10 cellular contexts compared by ENCODE assay signal in the genomic region with DNA sequence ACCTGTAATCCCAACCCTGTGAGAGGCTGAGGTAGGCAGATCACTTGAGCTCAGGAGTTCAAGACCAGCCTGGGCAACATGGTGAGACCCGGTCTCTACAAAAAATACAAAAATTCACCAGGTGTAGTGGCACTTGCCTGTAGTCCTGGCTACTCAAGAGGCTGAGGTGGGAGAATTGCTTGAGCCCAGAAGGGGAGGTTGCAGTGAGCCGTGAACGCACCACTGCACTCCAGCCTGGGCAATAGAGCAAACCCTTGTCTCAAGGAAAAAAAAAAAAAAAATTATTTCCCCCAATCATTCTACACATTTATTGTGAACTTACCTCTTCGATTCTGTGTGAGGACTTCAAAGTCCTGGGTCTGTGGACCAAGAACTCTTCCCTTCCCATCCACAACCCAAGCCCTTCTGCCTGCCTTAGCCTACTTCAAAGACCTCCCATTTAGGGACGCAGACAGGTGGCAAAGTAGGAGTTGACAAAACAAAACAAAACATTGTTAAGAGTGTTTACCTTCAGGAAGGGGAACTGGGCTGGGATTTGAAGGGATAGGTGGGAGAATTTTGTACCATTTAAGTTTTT. TPM values are rescaled to one million over a fixed set of nuclear protein-coding genes. Genes with fewer than 3 reads are reported as not detected.
A peak's percentile ranks its signal among the peaks of the same experiment; 100 is the strongest.
DNase-seq lines count a peak whose midpoint lies in the region; ATAC-seq and TF ChIP-seq lines count a peak whose summit lies in the region.
"Had no signal": no experiment of that assay in that cellular context is flagged by ENCODE, and none has a peak within 500 bp of the region (broad histone marks: within the 10 kb centered on the region; RNA-seq: fewer than 3 reads in every experiment).

No MANE protein-coding gene starts in this region.

- no peaks in the 10 kb centered on the region for H3K27me3 Mint-ChIP-seq in naive B cell

- no peak for ATAC-seq in left cardiac atrium
- ATAC-seq in naive B cell (ENCODE audit: low read depth in 2 of 2) = no peak
- ATAC-seq in GM18873 (IDR thresholded peaks at IDR 0.05; ENCODE audit: low FRiP score, unreplicated experiment) = no peak

- intact Hi-C loops in left cardiac atrium (cut with DNase I) (no loop called here), vagina (cut with DNase I) (loop anchor here (5.0 kb wide), 1 partner anchor 43 kb away; no protein-coding TSS in a partner anchor)

- no peaks in the 10 kb centered on the region for H3K36me3 ChIP-seq in cardiac muscle cell
- H3K36me3 ChIP-seq in ectodermal cell (ENCODE audit: control insufficient read depth, insufficient read depth, low read length) = no peaks in the 10 kb centered on the region
- H3K36me3 ChIP-seq in vagina = no peaks in the 10 kb centered on the region

- no peaks in the 10 kb centered on the region for H3K36me3 Mint-ChIP-seq in naive B cell

- peak overlapping the region; percentile 47 to 91 (median 70) for H3K4me3 Mint-ChIP-seq in naive B cell

- no peak for DNase-seq in cardiac muscle cell (ENCODE audit: low read depth in 1 of 2, low spot score in 1 of 2)
- no peak for DNase-seq in left cardiac atrium
- no peak for DNase-seq in naive B cell
- DNase-seq in vagina (ENCODE audit: extremely low spot score in 2 of 2) = no peak
- no peak for DNase-seq in NCI-H2227 treated with DMSO at 0.1 percent for 48 hours (lab: John Stamatoyannopoulos, UW)
- no peak for DNase-seq in effector CD4-positive, alpha-beta T cell
- DNase-seq: NCI-H1694 treated with DMSO at 0.1 percent for 48 hours; stimulated activated CD4-positive, alpha-beta T cell treated with anti-CD3 and anti-CD28 coated beads, Interleukin-4, amount 100 ng/mL, for 24 hours had no signal

- no peaks in the 10 kb centered on the region for H3K9me3 Mint-ChIP-seq in naive B cell

- no peak for TF ChIP-seq POLR2A in vagina (IDR thresholded peaks at IDR 0.05)

- H3K4me1 Mint-ChIP-seq in naive B cell = peaks cover 26 to 38% (median 33%) of the 10 kb centered on the region in 3 donors

- no peak overlapping the region for H3K4me3 ChIP-seq in cardiac muscle cell
- no peak overlapping the region for H3K4me3 ChIP-seq in ectodermal cell (ENCODE audit: insufficient read depth, low read depth, low read length)
- H3K4me3 ChIP-seq in vagina = peak overlapping the region in 1 of 2 donors; percentile 8

- 91 to 95% methylated on average over 5 of the region's 5 CpGs for WGBS in ectodermal cell, 2 experiments

- no peaks in the 10 kb centered on the region for H3K27me3 ChIP-seq in cardiac muscle cell
- H3K27me3 ChIP-seq in ectodermal cell (ENCODE audit: control insufficient read depth, insufficient read depth, low read length, poor library complexity, severe bottlenecking) = peaks cover 14% of the 10 kb centered on the region
- H3K27me3 ChIP-seq in vagina = no peaks in the 10 kb centered on the region

- peak overlapping the region; percentile 98 for H3K27ac ChIP-seq in cardiac muscle cell
- H3K27ac ChIP-seq in ectodermal cell (ENCODE audit: insufficient read depth, low read depth, low read length, poor library complexity, severe bottlenecking) = peak overlapping the region; percentile 92
- H3K27ac ChIP-seq in vagina = peak overlapping the region; percentile 95

- peaks cover 35% of the 10 kb centered on the region for H3K4me1 ChIP-seq in cardiac muscle cell (ENCODE audit: low read depth)
- peaks cover 26% of the 10 kb centered on the region for H3K4me1 ChIP-seq in ectodermal cell (ENCODE audit: control insufficient read depth, insufficient read depth, low read length)
- peaks cover 60% of the 10 kb centered on the region for H3K4me1 ChIP-seq in vagina

- TF ChIP-seq CTCF in cardiac muscle cell (IDR thresholded peaks at IDR 0.05; ENCODE audit: low read depth, low read length) (no peak), vagina (IDR thresholded peaks at IDR 0.05) (no peak)

- peak overlapping the region; percentile 85 to 98 (median 98) for H3K27ac Mint-ChIP-seq in naive B cell

- no peaks in the 10 kb centered on the region for H3K9me3 ChIP-seq in cardiac muscle cell (ENCODE audit: low read depth)
- no peaks in the 10 kb centered on the region for H3K9me3 ChIP-seq in ectodermal cell (ENCODE audit: control insufficient read depth, low read length)
- H3K9me3 ChIP-seq in vagina = no peaks in the 10 kb centered on the region

RNA-seq across cellular contexts. Expression of a gene that starts 3.8 kb away (rescaled TPM):
- total RNA-seq in cardiac muscle cell (63.8 and 95.9 TPM in 2 replicates), left cardiac atrium (10 to 100 TPM; 25.3 to 53.7 TPM), vagina (22.1 TPM)
- polyA plus RNA-seq in cardiac muscle cell (92.5 and 118 TPM in 2 replicates), naive B cell (ENCODE audit: low read depth in 6 of 6) (10 to 100 TPM in 5 of 6 donors, 1 to 10 TPM in 1; 9.6 to 20.6 (median 16.2) TPM)
- 67.9 TPM for polyA plus RNA-seq in ectodermal cell (2013, experiment 1 of 4)
- polyA plus RNA-seq in ectodermal cell (2013, experiment 2 of 4) = 75.9 TPM
- polyA plus RNA-seq in ectodermal cell (2013, experiment 3 of 4) = 46.9 TPM
- polyA plus RNA-seq in ectodermal cell (2013, experiment 4 of 4) = 48.0 TPM
